In the genomic region with DNA sequence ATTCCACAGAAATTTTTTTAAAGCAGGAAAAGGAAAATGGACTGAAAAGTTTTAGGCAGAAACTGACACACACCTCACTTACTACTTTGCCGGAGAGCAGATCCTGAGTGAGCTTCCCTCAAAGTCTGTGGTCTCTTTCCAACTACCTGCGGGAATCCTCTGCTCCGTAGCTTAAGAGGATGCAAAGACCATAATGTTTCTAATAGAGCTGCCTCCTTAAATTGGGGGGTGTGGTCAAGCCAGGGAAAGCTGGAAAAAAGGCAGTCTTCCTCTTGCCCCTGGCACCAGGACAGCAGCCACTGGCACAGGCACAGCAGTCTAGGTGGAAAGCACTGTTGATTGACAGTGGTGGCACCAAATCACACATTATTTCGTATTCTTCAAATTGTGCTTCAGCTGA, we compare ENCODE assay signal across 8 cellular contexts. TPM values are rescaled to one million over a fixed set of nuclear protein-coding genes. Genes with fewer than 3 reads are reported as not detected.
DNase-seq lines count a peak whose midpoint lies in the region; TF ChIP-seq lines count a peak whose summit lies in the region.

A gene with protein sequence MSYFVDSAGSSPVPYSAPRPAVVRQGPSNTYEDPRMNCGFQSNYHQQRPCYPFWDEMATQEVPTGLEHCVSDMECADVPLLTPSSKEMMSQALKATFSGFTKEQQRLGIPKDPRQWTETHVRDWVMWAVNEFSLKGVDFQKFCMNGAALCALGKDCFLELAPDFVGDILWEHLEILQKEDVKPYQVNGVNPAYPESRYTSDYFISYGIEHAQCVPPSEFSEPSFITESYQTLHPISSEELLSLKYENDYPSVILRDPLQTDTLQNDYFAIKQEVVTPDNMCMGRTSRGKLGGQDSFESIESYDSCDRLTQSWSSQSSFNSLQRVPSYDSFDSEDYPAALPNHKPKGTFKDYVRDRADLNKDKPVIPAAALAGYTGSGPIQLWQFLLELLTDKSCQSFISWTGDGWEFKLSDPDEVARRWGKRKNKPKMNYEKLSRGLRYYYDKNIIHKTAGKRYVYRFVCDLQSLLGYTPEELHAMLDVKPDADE (minus strand): TSS at position 144 of the 400 bp plus-strand sequence. CDS start 14,428 bp downstream, outside the sequence.

- H3K4me3 ChIP-seq in mesodermal cell (ENCODE audit: extremely low read depth, insufficient read depth, low read length, poor library complexity, severe bottlenecking), result peak within 1 kb of the TSS; percentile 21

- H3K4me1 ChIP-seq in mesodermal cell (ENCODE audit: control insufficient read depth, insufficient read depth, low read length, poor library complexity, severe bottlenecking), result peaks cover 31% of the 10 kb centered on the region

- no peaks in the 10 kb centered on the region for H3K36me3 ChIP-seq in mesodermal cell (ENCODE audit: control insufficient read depth, insufficient read depth, low read length)

- no peaks in the 10 kb centered on the region for H3K9me3 ChIP-seq in mesodermal cell (ENCODE audit: control insufficient read depth, low read length)

- in situ Hi-C loops in GM13976 (cut with MboI; ENCODE audit: low sequenced_read_pairs, unreplicated experiment), result no loop called here

- DNase-seq in A172 (ENCODE audit: low spot score) (peak; percentile 35), NCI-H2029 treated with DMSO at 0.1 percent for 48 hours (lab: John Stamatoyannopoulos, UW) (peak; percentile 23), dermis microvascular lymphatic vessel endothelial cell (ENCODE audit: low read depth in 2 of 2) (peak in 1 of 2 donors; percentile 49), GM13976 (ENCODE audit: low spot score) (no peak), HT-29 (ENCODE audit: low spot score) (no peak), iPS-NIHi7 (ENCODE audit: extremely low spot score) (no peak), DMS53 (lab: John Stamatoyannopoulos, UW) (no peak)

- WGBS in mesodermal cell (ENCODE audit: insufficient coverage in 2 of 2), 2 experiments, result 0% methylated on average over 2 of the region's 4 CpGs; no CpG with 5 or more reads in 1 of the 2 experiments

- no peak within 1 kb of the TSS for H3K27ac ChIP-seq in mesodermal cell (ENCODE audit: low read depth, low read length, severe bottlenecking)

- TF ChIP-seq CTCF in GM13976 (IDR thresholded peaks at IDR 0.05; ENCODE audit: borderline replicate concordance, control extremely low read depth, extremely low read depth, insufficient read depth, missing control alignments), result no peak

RNA-seq across cellular contexts. Expression of the gene that starts here (rescaled TPM):
- total RNA-seq in A172 (2014; rRNA removed; shearing (Covaris generic)), result 39.4 and 45.4 TPM in 2 replicates
- total RNA-seq in dermis microvascular lymphatic vessel endothelial cell, result 81.3 and 109 TPM in 2 replicates
- polyA plus RNA-seq in mesodermal cell (2013, experiment 1 of 2), result 90.5 TPM
- 75.7 TPM for polyA plus RNA-seq in mesodermal cell (2013, experiment 2 of 2)
- total RNA-seq in HT-29 (2014; rRNA removed; shearing (Covaris generic)), result 3.8 and 4.3 TPM in 2 replicates

Comparison
In these comparisons a context has a peak if more than half of its experiments do, and no peak if none do; other contexts are left out.
1. DNase-seq: peak in A172 (single experiment) and NCI-H2029 treated with DMSO at 0.1 percent for 48 hours (single experiment); none in GM13976 (single experiment), HT-29 (single experiment), iPS-NIHi7 (single experiment) and DMS53 (single experiment).